Comparison of ENCODE assay signal across 8 cellular contexts in genomic region chr6:42929928-42930360, GRCh38. TPM values are rescaled to one million over a fixed set of nuclear protein-coding genes. Genes with fewer than 3 reads are reported as not detected.
A peak's percentile ranks its signal among the peaks of the same experiment; 100 is the strongest.
DNase-seq lines count a peak whose midpoint lies in the region; ATAC-seq and TF ChIP-seq lines count a peak whose summit lies in the region.

No MANE protein-coding gene starts in this region.

- TF ChIP-seq EP300 in stomach (IDR thresholded peaks at IDR 0.05) = no peak

- peaks cover 0 to 8% (median 0%) of the 10 kb centered on the region in 3 donors for H3K27me3 ChIP-seq in stomach

- DNase-seq in NCI-H2081 (lab: John Stamatoyannopoulos, UW) = peak; percentile 38 to 50
- DNase-seq in NCI-H2081 treated with DMSO at 0.1 percent for 48 hours (lab: John Stamatoyannopoulos, UW) = no peak
- DNase-seq in NCI-H1694 treated with DMSO at 0.1 percent for 48 hours (lab: John Stamatoyannopoulos, UW) = peak; percentile 36
- DNase-seq in activated CD4-positive, alpha-beta T cell treated with anti-CD3 and anti-CD28 coated beads, Interleukin-2, amount 50 U/mL, for 24 hours (ENCODE audit: low read depth in 1 of 2, low spot score in 1 of 2) = peak; percentile 44 to 65
- no peak for DNase-seq in epithelial cell of prostate (ENCODE audit: low read depth, low spot score)
- peak in 5 of 10 donors; percentile 37 to 57 (median 52) for DNase-seq in naive thymus-derived CD8-positive, alpha-beta T cell
- peak; percentile 32 for DNase-seq in stomach

- H3K4me3 Mint-ChIP-seq in naive thymus-derived CD8-positive, alpha-beta T cell = peak overlapping the region; percentile 92 to 100 (median 96)

- no peaks in the 10 kb centered on the region for H3K27me3 Mint-ChIP-seq in naive thymus-derived CD8-positive, alpha-beta T cell

- H3K27ac ChIP-seq in epithelial cell of prostate = peak overlapping the region; percentile 90
- H3K27ac ChIP-seq in stomach = peak overlapping the region; percentile 89 to 95 (median 93)

- H3K4me3 ChIP-seq in stomach = peak overlapping the region; percentile 73 to 87 (median 81)

- WGBS in stomach, 5 donors = 1 to 2% (median 1%) methylated on average over 9 of the region's 9 CpGs

- peak; percentile 57 for ATAC-seq in HG02642 (IDR thresholded peaks at IDR 0.05; ENCODE audit: poor library complexity, unreplicated experiment)
- ATAC-seq in naive thymus-derived CD8-positive, alpha-beta T cell = peak; percentile 21 to 42

- intact Hi-C loops in stomach (cut with DNase I; ENCODE audit: low total_unique reads) = no loop called here

- POLR2A ChIA-PET in naive thymus-derived CD8-positive, alpha-beta T cell (lab: Charles Lee) = interaction anchor here (0.6 to 5.2 kb wide), 55 partner anchors 9 to 1851 kb away, joined by 3 to 144 read pairs (median 6); partner anchors contain the start of genes ABCC10, BICRAL, BYSL and CUL7

- peaks cover 0 to 33% (median 0%) of the 10 kb centered on the region in 3 donors for H3K36me3 Mint-ChIP-seq in naive thymus-derived CD8-positive, alpha-beta T cell

- peaks cover 0 to 17% (median 11%) of the 10 kb centered on the region in 4 donors for H3K36me3 ChIP-seq in stomach

- peaks cover 32 to 64% (median 60%) of the 10 kb centered on the region in 4 donors for H3K4me1 Mint-ChIP-seq in naive thymus-derived CD8-positive, alpha-beta T cell

- no peak for TF ChIP-seq POLR2A in stomach (IDR thresholded peaks at IDR 0.05)

- no peaks in the 10 kb centered on the region for H3K9me3 Mint-ChIP-seq in naive thymus-derived CD8-positive, alpha-beta T cell

- peaks cover 26 to 59% (median 47%) of the 10 kb centered on the region in 4 donors for H3K4me1 ChIP-seq in stomach

- peak overlapping the region; percentile 97 to 100 (median 99) for H3K27ac Mint-ChIP-seq in naive thymus-derived CD8-positive, alpha-beta T cell

- no peak for TF ChIP-seq CTCF in stomach (IDR thresholded peaks at IDR 0.05)

- no peaks in the 10 kb centered on the region for H3K9me3 ChIP-seq in stomach

RNA-seq across cellular contexts. Expression of gene CNPY3, which starts 0.7 kb away (rescaled TPM):
- 100 to 1,000 TPM; 102 to 103 TPM for total RNA-seq in naive thymus-derived CD8-positive, alpha-beta T cell
- 100 to 1,000 TPM in 2 of 3 donors, 10 to 100 TPM in 1; 90.3 to 158 (median 124) TPM for polyA plus RNA-seq in naive thymus-derived CD8-positive, alpha-beta T cell
- total RNA-seq in stomach = 10 to 100 TPM in 4 of 5 donors, 1 to 10 TPM in 1; 2.2 to 45.5 (median 30.3) TPM
- polyA plus RNA-seq in stomach = 10 to 100 TPM; 21.7 to 33.7 (median 25.8) TPM

RNA-seq across cellular contexts. Expression of gene PTCRA, which starts 14.1 kb away (rescaled TPM):
- total RNA-seq in naive thymus-derived CD8-positive, alpha-beta T cell = not detected
- polyA plus RNA-seq in naive thymus-derived CD8-positive, alpha-beta T cell = not detected
- not detected for total RNA-seq in stomach
- not detected for polyA plus RNA-seq in stomach

RNA-seq across cellular contexts. Expression of gene GNMT, which starts 30.6 kb away (rescaled TPM):
- total RNA-seq in naive thymus-derived CD8-positive, alpha-beta T cell = 1 to 10 TPM; 1.9 to 2.1 TPM
- polyA plus RNA-seq in naive thymus-derived CD8-positive, alpha-beta T cell = under 1 TPM in 2 of 3 donors, not detected in 1; 0.19 to 0.34 TPM
- 10 to 100 TPM in 1 of 5 donors, 1 to 10 TPM in 1, under 1 TPM in 1, not detected in 2; 0.45 to 21.3 (median 1.8) TPM for total RNA-seq in stomach
- polyA plus RNA-seq in stomach = 100 to 1,000 TPM in 1 of 3 donors, 10 to 100 TPM in 2; 14.4 to 121 (median 73.2) TPM

RNA-seq across cellular contexts. Expression of gene PEX6, which starts 49.0 kb away (rescaled TPM):
- total RNA-seq in naive thymus-derived CD8-positive, alpha-beta T cell = 10 to 100 TPM; 34.5 to 38.3 TPM
- polyA plus RNA-seq in naive thymus-derived CD8-positive, alpha-beta T cell = 10 to 100 TPM; 17.6 to 30.8 (median 23.6) TPM
- 100 to 1,000 TPM in 1 of 5 donors, 10 to 100 TPM in 2, 1 to 10 TPM in 2; 5.5 to 118 (median 23.9) TPM for total RNA-seq in stomach
- polyA plus RNA-seq in stomach = 10 to 100 TPM; 13.0 to 16.4 (median 15.1) TPM

RNA-seq across cellular contexts. Expression of gene RPL7L1, which starts 50.5 kb away (rescaled TPM):
- total RNA-seq in naive thymus-derived CD8-positive, alpha-beta T cell = 100 to 1,000 TPM; 113 to 135 TPM
- 10 to 100 TPM; 65.3 to 87.9 (median 67.4) TPM for polyA plus RNA-seq in naive thymus-derived CD8-positive, alpha-beta T cell
- 100 to 1,000 TPM in 1 of 5 donors, 10 to 100 TPM in 3, 1 to 10 TPM in 1; 7.2 to 105 (median 21.4) TPM for total RNA-seq in stomach
- polyA plus RNA-seq in stomach = 10 to 100 TPM; 28.2 to 47.8 (median 47.6) TPM

Comparison
In these comparisons a context has a peak if more than half of its experiments do, and no peak if none do; other contexts are left out.
1. DNase-seq: peak in NCI-H2081 (2 of 2), NCI-H1694 treated with DMSO at 0.1 percent for 48 hours (single experiment), activated CD4-positive, alpha-beta T cell treated with anti-CD3 and anti-CD28 coated beads, Interleukin-2, amount 50 U/mL, for 24 hours (2 of 2) and stomach (single experiment); none in NCI-H2081 treated with DMSO at 0.1 percent for 48 hours (single experiment) and epithelial cell of prostate (single experiment).